In the genomic region with DNA sequence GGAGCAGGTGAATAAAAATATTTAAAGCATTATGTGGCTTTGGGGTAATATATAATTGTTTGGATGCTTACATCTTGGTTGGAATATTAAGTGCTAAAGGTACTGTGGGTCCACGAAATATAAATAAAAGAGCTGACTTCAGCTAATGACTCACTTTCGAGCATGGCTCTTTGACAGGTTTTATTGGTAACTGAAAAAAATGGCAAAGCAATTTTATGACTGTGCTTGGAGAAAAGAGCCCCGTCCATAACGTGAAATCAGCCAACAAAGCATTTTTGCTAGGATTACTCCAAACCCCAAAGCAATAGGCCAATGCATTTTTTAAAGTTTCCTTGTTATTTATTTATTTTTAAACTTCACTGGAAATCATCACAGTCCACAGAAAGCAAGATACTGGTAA, we compare ENCODE assay signal across 17 cellular contexts.
A peak's percentile ranks its signal among the peaks of the same experiment; 100 is the strongest.
DNase-seq lines count a peak whose midpoint lies in the region; ATAC-seq and TF ChIP-seq lines count a peak whose summit lies in the region.
"Had no signal": no experiment of that assay in that cellular context is flagged by ENCODE, and none has a peak within 500 bp of the region (broad histone marks: within the 10 kb centered on the region; RNA-seq: fewer than 3 reads in every experiment).

No MANE protein-coding gene starts in this region.

- H3K27ac ChIP-seq in right cardiac atrium (ENCODE audit: low read length) (no peak overlapping the region), right lobe of liver (no peak overlapping the region)
- H3K27ac ChIP-seq in CD8-positive, alpha-beta T cell (ENCODE audit: low read depth, low read length), result no peak overlapping the region
- H3K27ac ChIP-seq: BLaER1 treated with 17β-estradiol and CSF1 and Interleukin-3, amounts not matched to agents 10 nM and 100 nM had no signal

- H3K4me3 ChIP-seq in MG63, result no peak overlapping the region
- no peak overlapping the region for H3K4me3 ChIP-seq in right cardiac atrium (ENCODE audit: low read length)
- no peak overlapping the region for H3K4me3 ChIP-seq in CD8-positive, alpha-beta T cell (ENCODE audit: low read depth, low read length)
- H3K4me3 ChIP-seq in right lobe of liver, result no peak overlapping the region
- H3K4me3 ChIP-seq: BLaER1 treated with 17β-estradiol and CSF1 and Interleukin-3, amounts not matched to agents 10 nM and 100 nM; HAP-1 had no signal

- ATAC-seq in right cardiac atrium (no peak), right lobe of liver (no peak)
- no peak for ATAC-seq in CD8-positive, alpha-beta T cell
- ATAC-seq: HepG2 had no signal

- CTCF ChIA-PET in CD8-positive, alpha-beta T cell (lab: Charles Lee), result no interaction called here

- H3K4me1 ChIP-seq in right cardiac atrium (ENCODE audit: control insufficient read depth, insufficient read depth, low read length) (no peaks in the 10 kb centered on the region), right lobe of liver (no peaks in the 10 kb centered on the region)
- no peaks in the 10 kb centered on the region for H3K4me1 ChIP-seq in CD8-positive, alpha-beta T cell (ENCODE audit: insufficient read depth, low read length)
- H3K4me1 ChIP-seq: BLaER1 treated with 17β-estradiol and CSF1 and Interleukin-3, amounts not matched to agents 10 nM and 100 nM had no signal

- no peak overlapping the region for H3K4me3 Mint-ChIP-seq in CD8-positive, alpha-beta T cell
- H3K4me3 Mint-ChIP-seq: CD4-positive, CD25-positive, alpha-beta regulatory T cell; HFFc6 had no signal

- TF ChIP-seq POLR2A in erythroblast (IDR thresholded peaks at IDR 0.05; ENCODE audit: low read length), result no peak
- TF ChIP-seq POLR2A in right lobe of liver (IDR thresholded peaks at IDR 0.05), result no peak

- DNase-seq in H4 (ENCODE audit: low spot score), result peak; percentile 55
- peak; percentile 45 for DNase-seq in MG63
- peak; percentile 14 for DNase-seq in astrocyte of the hippocampus (ENCODE audit: low read depth, low spot score)
- DNase-seq in renal cortical epithelial cell (ENCODE audit: low read depth), result peak; percentile 27
- DNase-seq in erythroblast (lab: John Stamatoyannopoulos, UW), result no peak
- DNase-seq in right cardiac atrium, result no peak
- no peak for DNase-seq in CD8-positive, alpha-beta T cell
- no peak for DNase-seq in right lobe of liver
- DNase-seq: ACHN; Calu3; CD4-positive, CD25-positive, alpha-beta regulatory T cell; DMS 273 treated with DMSO at 0.1 percent for 48 hours; GOT3; HFFc6 had no signal

- no peak overlapping the region for H3K27ac Mint-ChIP-seq in CD8-positive, alpha-beta T cell
- H3K27ac Mint-ChIP-seq: CD4-positive, CD25-positive, alpha-beta regulatory T cell; HFFc6 had no signal

- H3K27me3 ChIP-seq in MG63 (no peaks in the 10 kb centered on the region), right cardiac atrium (ENCODE audit: control insufficient read depth, insufficient read depth) (no peaks in the 10 kb centered on the region), right lobe of liver (no peaks in the 10 kb centered on the region)
- H3K27me3 ChIP-seq in CD8-positive, alpha-beta T cell (ENCODE audit: insufficient read depth, low read length), result no peaks in the 10 kb centered on the region
- H3K27me3 ChIP-seq: BLaER1 treated with 17β-estradiol and CSF1 and Interleukin-3, amounts not matched to agents 10 nM and 100 nM had no signal

- peaks cover under 1% of the 10 kb centered on the region for H3K9me3 Mint-ChIP-seq in CD8-positive, alpha-beta T cell

- H3K36me3 Mint-ChIP-seq in CD8-positive, alpha-beta T cell, result no peaks in the 10 kb centered on the region
- H3K36me3 Mint-ChIP-seq: CD4-positive, CD25-positive, alpha-beta regulatory T cell had no signal

- WGBS in right cardiac atrium, result 68% methylated on average over 4 of the region's 4 CpGs
- WGBS in right lobe of liver (ENCODE audit: insufficient coverage, low coverage, low lambda C conversion rate, missing lambda C conversion rate), result 38% methylated on average over 4 of the region's 4 CpGs

- TF ChIP-seq CTCF in CD8-positive, alpha-beta T cell (IDR thresholded peaks at IDR 0.05), result no peak
- no peak for TF ChIP-seq CTCF in right lobe of liver (IDR thresholded peaks at IDR 0.05)

- no peaks in the 10 kb centered on the region for H3K4me1 Mint-ChIP-seq in CD8-positive, alpha-beta T cell (ENCODE audit: low read depth)
- H3K4me1 Mint-ChIP-seq: CD4-positive, CD25-positive, alpha-beta regulatory T cell had no signal

- H3K27me3 Mint-ChIP-seq in CD8-positive, alpha-beta T cell (ENCODE audit: low read depth), result no peaks in the 10 kb centered on the region
- H3K27me3 Mint-ChIP-seq: CD4-positive, CD25-positive, alpha-beta regulatory T cell had no signal

- peaks cover 4% of the 10 kb centered on the region; the same call in 1 of the 2 replicates for H3K9me3 ChIP-seq in MG63
- H3K9me3 ChIP-seq in right cardiac atrium (ENCODE audit: control insufficient read depth, low read length), result no peaks in the 10 kb centered on the region
- H3K9me3 ChIP-seq in CD8-positive, alpha-beta T cell (ENCODE audit: low read length), result no peaks in the 10 kb centered on the region
- no peaks in the 10 kb centered on the region for H3K9me3 ChIP-seq in right lobe of liver
- H3K9me3 ChIP-seq: BLaER1 treated with 17β-estradiol and CSF1 and Interleukin-3, amounts not matched to agents 10 nM and 100 nM; HAP-1 had no signal

- H3K36me3 ChIP-seq in MG63, result no peaks in the 10 kb centered on the region
- no peaks in the 10 kb centered on the region for H3K36me3 ChIP-seq in CD8-positive, alpha-beta T cell (ENCODE audit: insufficient read depth, low read length)
- H3K36me3 ChIP-seq in right lobe of liver, result no peaks in the 10 kb centered on the region
- H3K36me3 ChIP-seq: BLaER1 treated with 17β-estradiol and CSF1 and Interleukin-3, amounts not matched to agents 10 nM and 100 nM; HAP-1 had no signal

- intact Hi-C loops in right cardiac atrium (cut with DNase I), result no loop called here
- intact Hi-C loops in CD8-positive, alpha-beta T cell (cut with DNase I, micrococcal nuclease), result no loop called here
- intact Hi-C loops in right lobe of liver (cut with DNase I), result no loop called here

- POLR2A ChIA-PET in CD8-positive, alpha-beta T cell (lab: Charles Lee), result no interaction called here

Comparison
In these comparisons a context has a peak if more than half of its experiments do, and no peak if none do; other contexts are left out.
1. DNase-seq: peak in H4 (single experiment), MG63 (single experiment), astrocyte of the hippocampus (single experiment) and renal cortical epithelial cell (single experiment); none in erythroblast (0 of 2), right cardiac atrium (0 of 3), CD8-positive, alpha-beta T cell (0 of 7) and right lobe of liver (0 of 3).